ENCODE assay signal across 31 cellular contexts in the genomic region with DNA sequence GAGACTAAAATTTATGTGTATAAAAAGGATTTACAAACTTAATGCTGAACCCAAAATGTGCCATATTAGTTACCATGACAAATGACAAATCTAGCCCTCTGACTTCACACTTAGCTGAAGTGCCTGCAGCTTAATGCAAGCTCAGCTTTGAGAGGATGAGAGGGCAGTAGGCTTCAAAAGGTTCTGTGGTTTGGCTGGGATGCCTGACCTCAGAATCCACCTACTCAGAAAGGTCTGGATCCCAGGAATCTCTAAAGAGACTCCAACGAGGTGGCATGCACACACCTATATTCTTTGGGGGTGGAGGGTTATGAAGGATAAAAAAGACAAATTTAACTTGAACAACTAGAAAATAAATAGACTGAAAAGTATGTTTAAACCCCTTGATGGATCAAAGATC.
A peak's percentile ranks its signal among the peaks of the same experiment; 100 is the strongest.
DNase-seq lines count a peak whose midpoint lies in the region; ATAC-seq and TF ChIP-seq lines count a peak whose summit lies in the region.
"Had no signal": no experiment of that assay in that cellular context is flagged by ENCODE, and none has a peak within 500 bp of the region (broad histone marks: within the 10 kb centered on the region; RNA-seq: fewer than 3 reads in every experiment).

No MANE protein-coding gene starts in this region.

- CTCF ChIA-PET in CD8-positive, alpha-beta T cell (lab: Charles Lee): interaction anchor here (0.9 to 1.9 kb wide), 5 partner anchors 15 to 208 kb away, joined by 3 to 8 read pairs (median 3); no protein-coding TSS in a partner anchor

- H3K9ac ChIP-seq in mesenchymal stem cell (ENCODE audit: low read length) (peak overlapping the region; percentile 65), endodermal cell (ENCODE audit: extremely low read depth, low read length, poor library complexity, severe bottlenecking) (no peak overlapping the region)

- no peak overlapping the region for H2AFZ ChIP-seq in mesenchymal stem cell (ENCODE audit: low read depth, low read length)

- WGBS in mesenchymal stem cell: no CpG with 5 or more reads among the region's 1 CpG
- WGBS in endodermal cell (ENCODE audit: insufficient coverage in 1 of 2, insufficient read length in 1 of 2), 2 experiments: 100% methylated on average over 1 of the region's 1 CpG; no CpG with 5 or more reads in 1 of the 2 experiments

- no peaks in the 10 kb centered on the region for H3K27me3 ChIP-seq in CD4-positive, CD25-positive, alpha-beta regulatory T cell (ENCODE audit: control insufficient read depth, insufficient read depth, low read length)
- H3K27me3 ChIP-seq in CD8-positive, alpha-beta T cell (ENCODE audit: insufficient read depth, low read length): no peaks in the 10 kb centered on the region
- no peaks in the 10 kb centered on the region for H3K27me3 ChIP-seq in SJCRH30
- no peaks in the 10 kb centered on the region for H3K27me3 ChIP-seq in mesenchymal stem cell (ENCODE audit: control insufficient read depth in 1 of 2, insufficient read depth in 1 of 2, low read length in 2 of 2)
- H3K27me3 ChIP-seq in right atrium auricular region: no peaks in the 10 kb centered on the region
- no peaks in the 10 kb centered on the region for H3K27me3 ChIP-seq in endodermal cell (ENCODE audit: control insufficient read depth, insufficient read depth, low read length, poor library complexity, severe bottlenecking)
- H3K27me3 ChIP-seq: esophagus squamous epithelium had no signal

- peaks cover 20% of the 10 kb centered on the region for H3K79me1 ChIP-seq in mesenchymal stem cell (replicated peaks; ENCODE audit: low read length, poor library complexity, severe bottlenecking)

- H2AK5ac ChIP-seq in mesenchymal stem cell (ENCODE audit: low read length, severe bottlenecking): no peak overlapping the region

- H2BK12ac ChIP-seq in mesenchymal stem cell (ENCODE audit: low read length in 2 of 2): no peak overlapping the region

- H3K18ac ChIP-seq in mesenchymal stem cell (ENCODE audit: low read depth in 1 of 2, low read length in 2 of 2): no peak overlapping the region

- no peak overlapping the region for H3K4me2 ChIP-seq in mesenchymal stem cell (ENCODE audit: low read length, poor library complexity, severe bottlenecking)

- H3K9me3 Mint-ChIP-seq in CD4-positive, CD25-positive, alpha-beta regulatory T cell: peaks cover 0 to 1% (median 0%) of the 10 kb centered on the region in 7 donors
- H3K9me3 Mint-ChIP-seq in CD8-positive, alpha-beta T cell: no peaks in the 10 kb centered on the region
- no peaks in the 10 kb centered on the region for H3K9me3 Mint-ChIP-seq in endodermal cell
- H3K9me3 Mint-ChIP-seq: central memory CD8-positive, alpha-beta T cell had no signal

- H3K36me3 ChIP-seq in CD4-positive, CD25-positive, alpha-beta regulatory T cell (ENCODE audit: control insufficient read depth, insufficient read depth, low read length): no peaks in the 10 kb centered on the region
- H3K36me3 ChIP-seq in CD8-positive, alpha-beta T cell (ENCODE audit: insufficient read depth, low read length): no peaks in the 10 kb centered on the region
- H3K36me3 ChIP-seq in SJCRH30: no peaks in the 10 kb centered on the region
- H3K36me3 ChIP-seq in mesenchymal stem cell (ENCODE audit: control insufficient read depth in 1 of 2, insufficient read depth in 2 of 2, low read depth in 1 of 2, low read length in 2 of 2): peaks cover 0 to 2% of the 10 kb centered on the region in 2 experiments
- no peaks in the 10 kb centered on the region for H3K36me3 ChIP-seq in right atrium auricular region
- H3K36me3 ChIP-seq in endodermal cell (ENCODE audit: control insufficient read depth, insufficient read depth, low read length): no peaks in the 10 kb centered on the region
- H3K36me3 ChIP-seq: esophagus squamous epithelium had no signal

- peak overlapping the region; percentile 28 for H3K4me3 ChIP-seq in CD4-positive, CD25-positive, alpha-beta regulatory T cell (ENCODE audit: low read depth, low read length)
- H3K4me3 ChIP-seq in CD8-positive, alpha-beta T cell (ENCODE audit: low read depth, low read length): no peak overlapping the region
- H3K4me3 ChIP-seq in SJCRH30 (no peak overlapping the region), mesenchymal stem cell (ENCODE audit: insufficient read depth in 1 of 2, low read depth in 1 of 2, low read length in 2 of 2) (no peak overlapping the region), right atrium auricular region (no peak overlapping the region), endodermal cell (ENCODE audit: low read length) (no peak overlapping the region)
- H3K4me3 ChIP-seq: esophagus squamous epithelium, psoas muscle had no signal

- peak overlapping the region; percentile 45 for H3K27ac ChIP-seq in CD4-positive, CD25-positive, alpha-beta regulatory T cell (ENCODE audit: insufficient read depth, low read length, poor library complexity, severe bottlenecking)
- no peak overlapping the region for H3K27ac ChIP-seq in CD8-positive, alpha-beta T cell (ENCODE audit: low read depth, low read length)
- H3K27ac ChIP-seq in SJCRH30 (no peak overlapping the region), mesenchymal stem cell (ENCODE audit: low read length, poor library complexity, severe bottlenecking) (no peak overlapping the region), right atrium auricular region (no peak overlapping the region), endodermal cell (ENCODE audit: low read depth, low read length) (no peak overlapping the region)
- H3K27ac ChIP-seq: esophagus squamous epithelium, psoas muscle had no signal

- peak overlapping the region in 3 of 4 donors; percentile 67 to 79 (median 74) for H3K4me3 Mint-ChIP-seq in CD4-positive, CD25-positive, alpha-beta regulatory T cell
- peak overlapping the region; percentile 49 for H3K4me3 Mint-ChIP-seq in CD8-positive, alpha-beta T cell
- H3K4me3 Mint-ChIP-seq in endodermal cell: no peak overlapping the region
- H3K4me3 Mint-ChIP-seq: central memory CD8-positive, alpha-beta T cell had no signal

- H2BK120ac ChIP-seq in mesenchymal stem cell (ENCODE audit: low read depth, low read length): no peak overlapping the region

- H4K91ac ChIP-seq in mesenchymal stem cell (ENCODE audit: low read length): no peak overlapping the region

- H2BK5ac ChIP-seq in mesenchymal stem cell (ENCODE audit: low read depth, low read length, poor library complexity, severe bottlenecking): no peak overlapping the region

- H3K4me1 Mint-ChIP-seq in CD4-positive, CD25-positive, alpha-beta regulatory T cell: peaks cover 18 to 65% (median 36%) of the 10 kb centered on the region in 4 donors
- peaks cover 31% of the 10 kb centered on the region for H3K4me1 Mint-ChIP-seq in CD8-positive, alpha-beta T cell (ENCODE audit: low read depth)
- H3K4me1 Mint-ChIP-seq in endodermal cell: peaks cover 3% of the 10 kb centered on the region

- intact Hi-C loops in CD8-positive, alpha-beta T cell (cut with DNase I, micrococcal nuclease): no loop called here

- no peak overlapping the region for H3K23ac ChIP-seq in mesenchymal stem cell (ENCODE audit: low read length in 2 of 2)

- ATAC-seq in CD4-positive, CD25-positive, alpha-beta regulatory T cell (ENCODE audit: low read depth in 2 of 2): no peak
- no peak for ATAC-seq in CD8-positive, alpha-beta T cell
- ATAC-seq in HG03442 (IDR thresholded peaks at IDR 0.05; ENCODE audit: unreplicated experiment) (no peak), GM21619 (IDR thresholded peaks at IDR 0.05; ENCODE audit: unreplicated experiment) (no peak)
- ATAC-seq: HepG2, left ventricle myocardium superior, Panc1 had no signal

- peaks cover 10% of the 10 kb centered on the region for H3K36me3 Mint-ChIP-seq in CD4-positive, CD25-positive, alpha-beta regulatory T cell
- H3K36me3 Mint-ChIP-seq in CD8-positive, alpha-beta T cell: no peaks in the 10 kb centered on the region
- peaks cover 4% of the 10 kb centered on the region for H3K36me3 Mint-ChIP-seq in endodermal cell (ENCODE audit: low read depth)

- no peaks in the 10 kb centered on the region for H3K9me3 ChIP-seq in CD4-positive, CD25-positive, alpha-beta regulatory T cell (ENCODE audit: control insufficient read depth in 2 of 2, low read length in 2 of 2)
- H3K9me3 ChIP-seq in CD8-positive, alpha-beta T cell (ENCODE audit: low read length): no peaks in the 10 kb centered on the region
- H3K9me3 ChIP-seq in SJCRH30 (replicated peaks) (no peaks in the 10 kb centered on the region), mesenchymal stem cell (ENCODE audit: control insufficient read depth, low read length) (no peaks in the 10 kb centered on the region), right atrium auricular region (no peaks in the 10 kb centered on the region), endodermal cell (ENCODE audit: control insufficient read depth, low read length) (no peaks in the 10 kb centered on the region)
- H3K9me3 ChIP-seq: Caco-2, esophagus squamous epithelium, psoas muscle had no signal

- H2BK15ac ChIP-seq in mesenchymal stem cell (ENCODE audit: low read depth, poor library complexity, severe bottlenecking): no peak overlapping the region

- TF ChIP-seq CTCF in CD8-positive, alpha-beta T cell (IDR thresholded peaks at IDR 0.05): no peak
- no peak for TF ChIP-seq CTCF in right atrium auricular region (IDR thresholded peaks at IDR 0.05)
- no peak for TF ChIP-seq CTCF in endodermal cell (conservative IDR thresholded peaks at IDR 0.05)

- no peak overlapping the region for H3K14ac ChIP-seq in mesenchymal stem cell (ENCODE audit: low read length in 2 of 2)

- DNase-seq in CD4-positive, CD25-positive, alpha-beta regulatory T cell: no peak
- DNase-seq in CD8-positive, alpha-beta T cell: no peak
- DNase-seq in SJCRH30: peak; percentile 26 to 55
- no peak for DNase-seq in mesenchymal stem cell
- DNase-seq in right atrium auricular region (ENCODE audit: low spot score): no peak
- DNase-seq in endodermal cell: no peak
- DNase-seq: activated CD4-positive, alpha-beta T cell treated with anti-CD3 and anti-CD28 coated beads, Interleukin-2, amount 50 U/mL, for 1 hour; activated T-cell treated with anti-CD3 and anti-CD28 coated beads, Interleukin-2, amount 50 U/mL, for 48 hours; Caco-2; dermis blood vessel endothelial cell; DND-41; esophagus squamous epithelium; H7; Karpas-422; kidney; left ventricle myocardium superior; NCI-H2029; nucleus accumbens; psoas muscle; SIG-M5; stimulated activated CD4-positive, alpha-beta T cell treated with anti-CD3 and anti-CD28 coated beads, Interleukin-15, amount 100 ng/mL, for 24 hours; stimulated activated CD4-positive, alpha-beta T cell treated with anti-CD3 and anti-CD28 coated beads, Interleukin-4, amount 100 ng/mL, for 4 hours; substantia nigra; SW 1271; T1000; trophoblast cell had no signal

- peaks cover 28% of the 10 kb centered on the region for H3K4me1 ChIP-seq in CD4-positive, CD25-positive, alpha-beta regulatory T cell (ENCODE audit: control insufficient read depth, insufficient read depth, low read length, poor library complexity, severe bottlenecking)
- H3K4me1 ChIP-seq in CD8-positive, alpha-beta T cell (ENCODE audit: insufficient read depth, low read length): peaks cover 25% of the 10 kb centered on the region
- H3K4me1 ChIP-seq in SJCRH30: peaks cover 32% of the 10 kb centered on the region
- no peaks in the 10 kb centered on the region for H3K4me1 ChIP-seq in mesenchymal stem cell (ENCODE audit: control insufficient read depth, insufficient read depth, low read depth, low read length)
- H3K4me1 ChIP-seq in right atrium auricular region: no peaks in the 10 kb centered on the region
- H3K4me1 ChIP-seq in endodermal cell (ENCODE audit: control insufficient read depth, insufficient read depth, low read length): no peaks in the 10 kb centered on the region
- H3K4me1 ChIP-seq: Caco-2, psoas muscle had no signal

- POLR2A ChIA-PET in CD8-positive, alpha-beta T cell (lab: Charles Lee): interaction anchor here (1.2 to 1.6 kb wide), 5 partner anchors 9 to 290 kb away, joined by 3 to 5 read pairs (median 3); partner anchors contain the start of gene HIBADH

- H3K27ac Mint-ChIP-seq in CD4-positive, CD25-positive, alpha-beta regulatory T cell: peak overlapping the region; percentile 92 to 98 (median 94)
- H3K27ac Mint-ChIP-seq in CD8-positive, alpha-beta T cell: peak overlapping the region; percentile 76
- H3K27ac Mint-ChIP-seq in endodermal cell: no peak overlapping the region

- no peak overlapping the region for H3K4ac ChIP-seq in mesenchymal stem cell (ENCODE audit: low read depth in 1 of 2, low read length in 2 of 2)

- no peaks in the 10 kb centered on the region for H3K27me3 Mint-ChIP-seq in CD4-positive, CD25-positive, alpha-beta regulatory T cell
- H3K27me3 Mint-ChIP-seq in CD8-positive, alpha-beta T cell (ENCODE audit: low read depth): no peaks in the 10 kb centered on the region
- H3K27me3 Mint-ChIP-seq in endodermal cell (ENCODE audit: insufficient read depth): peaks cover 3% of the 10 kb centered on the region
- H3K27me3 Mint-ChIP-seq: central memory CD8-positive, alpha-beta T cell had no signal

- no peak overlapping the region for H4K8ac ChIP-seq in mesenchymal stem cell (ENCODE audit: low read length)

Comparison
In these comparisons a context has a peak if more than half of its experiments do, and no peak if none do; other contexts are left out.
1. DNase-seq: peak in SJCRH30 (2 of 2); none in CD4-positive, CD25-positive, alpha-beta regulatory T cell (0 of 3), CD8-positive, alpha-beta T cell (0 of 7), mesenchymal stem cell (single experiment), right atrium auricular region (single experiment) and endodermal cell (single experiment).